Comparison of ENCODE assay signal across 25 cellular contexts in genomic region chr1:111369645-111370044, GRCh38. TPM values are rescaled to one million over a fixed set of nuclear protein-coding genes. Genes with fewer than 3 reads are reported as not detected.
DNase-seq lines count a peak whose midpoint lies in the region; ATAC-seq and TF ChIP-seq lines count a peak whose summit lies in the region.
"Had no signal": no experiment of that assay in that cellular context is flagged by ENCODE, and none has a peak within 500 bp of the region (broad histone marks: within the 10 kb centered on the region; RNA-seq: fewer than 3 reads in every experiment).

No MANE protein-coding gene starts in this region.

- peak; percentile 7 for DNase-seq in DMS 273 (lab: John Stamatoyannopoulos, UW; ENCODE audit: unreplicated experiment)
- no peak for DNase-seq in DMS 273 treated with DMSO at 0.1 percent for 48 hours (lab: John Stamatoyannopoulos, UW)
- DNase-seq in DMS79 (lab: John Stamatoyannopoulos, UW): peak; percentile 59
- peak; percentile 12 for DNase-seq in fibroblast of pulmonary artery (ENCODE audit: low read depth)
- peak; percentile 13 for DNase-seq in pulmonary artery endothelial cell (ENCODE audit: low read depth, low spot score)
- DNase-seq in activated CD4-positive, alpha-beta T cell treated with anti-CD3 and anti-CD28 coated beads for 1 hour: no peak
- no peak for DNase-seq in trophoblast cell
- DNase-seq: Caco-2; CD8-positive, alpha-beta T cell; Kasumi-1; NCI-H1105 treated with DMSO at 0.1 percent for 48 hours; NCI-H146; NCI-H1930; NCI-H2107; NCI-H345; NCI-H510A treated with DMSO at 0.1 percent for 48 hours; NCI-H774; PC-9 had no signal

- no peak overlapping the region for H2AK5ac ChIP-seq in trophoblast cell (ENCODE audit: low read length)

- no peak for TF ChIP-seq CTCF in fibroblast of pulmonary artery (IDR thresholded peaks at IDR 0.05; ENCODE audit: low read length, missing control alignments)

- no peaks in the 10 kb centered on the region for H3K27me3 ChIP-seq in trophoblast cell (ENCODE audit: insufficient read depth, low read length)
- H3K27me3 ChIP-seq: SJCRH30 had no signal

- H3K79me2 ChIP-seq in trophoblast cell (ENCODE audit: control insufficient read depth, insufficient read depth, low read length, poor library complexity): no peaks in the 10 kb centered on the region

- H4K12ac ChIP-seq in trophoblast cell (ENCODE audit: low read depth, low read length): no peak overlapping the region

- no peak overlapping the region for H3K18ac ChIP-seq in trophoblast cell (ENCODE audit: low read length)

- H3K4me3 ChIP-seq in fibroblast of pulmonary artery (replicated peaks; ENCODE audit: low read depth, low read length): no peak overlapping the region
- H3K4me3 ChIP-seq in trophoblast cell (ENCODE audit: low read depth, low read length): no peak overlapping the region
- H3K4me3 ChIP-seq: K562, PC-9, SJCRH30 had no signal

- H4K8ac ChIP-seq in trophoblast cell (ENCODE audit: low read depth, low read length): no peak overlapping the region

- H3K36me3 ChIP-seq in trophoblast cell (ENCODE audit: control insufficient read depth in 1 of 2, insufficient read depth in 2 of 2, low read length in 2 of 2): no peaks in the 10 kb centered on the region
- H3K36me3 ChIP-seq: SJCRH30 had no signal

- H3K4ac ChIP-seq in trophoblast cell (ENCODE audit: low read depth, low read length): no peak overlapping the region

- no peak overlapping the region for H3K23ac ChIP-seq in trophoblast cell (ENCODE audit: low read length)

- H3K79me1 ChIP-seq in trophoblast cell (ENCODE audit: low read length): peaks cover 2% of the 10 kb centered on the region

- no peak overlapping the region for H2AFZ ChIP-seq in trophoblast cell (ENCODE audit: insufficient read depth, low read length, poor library complexity)
- H2AFZ ChIP-seq: PC-9 had no signal

- H3K9me3 ChIP-seq in trophoblast cell (ENCODE audit: insufficient read depth, low read depth, low read length): no peaks in the 10 kb centered on the region
- H3K9me3 ChIP-seq: Caco-2, SJCRH30 had no signal

- H3K9ac ChIP-seq in trophoblast cell (ENCODE audit: low read length): no peak overlapping the region

- no peak for ATAC-seq in HG03378 (IDR thresholded peaks at IDR 0.05; ENCODE audit: unreplicated experiment)
- ATAC-seq: CD8-positive, alpha-beta T cell; K562; Right ventricle myocardium inferior had no signal

- no peak overlapping the region for H2BK12ac ChIP-seq in trophoblast cell (ENCODE audit: low read length)

- H3K14ac ChIP-seq in trophoblast cell (ENCODE audit: low read length): no peak overlapping the region

- no peak overlapping the region for H4K91ac ChIP-seq in trophoblast cell (ENCODE audit: low read depth, low read length)

- H3K27ac ChIP-seq in trophoblast cell (ENCODE audit: low read depth, low read length): no peak overlapping the region
- H3K27ac ChIP-seq: 22Rv1, C4-2B, PC-9, SJCRH30 had no signal

- no CpG with 5 or more reads among the region's 3 CpGs for WGBS in trophoblast cell (ENCODE audit: extremely low coverage, insufficient coverage, insufficient read length)

- no peak overlapping the region for H2BK5ac ChIP-seq in trophoblast cell (ENCODE audit: low read depth, low read length, poor library complexity)

- H3K4me1 ChIP-seq in trophoblast cell (ENCODE audit: control insufficient read depth in 1 of 2, insufficient read depth in 2 of 2, low read length in 2 of 2): peaks cover under 1 to 6% of the 10 kb centered on the region in 2 experiments

- no peak overlapping the region for H3K4me2 ChIP-seq in trophoblast cell (ENCODE audit: low read length)
- H3K4me2 ChIP-seq: PC-9 had no signal

- no peak overlapping the region for H2BK120ac ChIP-seq in trophoblast cell (ENCODE audit: insufficient read depth, low read length, poor library complexity)

RNA-seq across cellular contexts. Expression of gene OVGP1, which starts 57.9 kb away (rescaled TPM):
- total RNA-seq in pulmonary artery endothelial cell: 0.25 and 0.33 TPM in 2 replicates
- polyA plus RNA-seq in trophoblast cell (2013): 4.8 and 5.3 TPM in 2 replicates
- total RNA-seq: RPMI7951 had no signal

Comparison
In these comparisons a context has a peak if more than half of its experiments do, and no peak if none do; other contexts are left out.
1. DNase-seq: peak in DMS 273 (single experiment), DMS79 (single experiment), fibroblast of pulmonary artery (single experiment) and pulmonary artery endothelial cell (single experiment); none in DMS 273 treated with DMSO at 0.1 percent for 48 hours (single experiment), activated CD4-positive, alpha-beta T cell treated with anti-CD3 and anti-CD28 coated beads for 1 hour (single experiment) and trophoblast cell (0 of 2).